Comparison of ENCODE assay signal across 17 cellular contexts in genomic region chr7:22454446-22454845, GRCh38. TPM values are rescaled to one million over a fixed set of nuclear protein-coding genes. Genes with fewer than 3 reads are reported as not detected.
A peak's percentile ranks its signal among the peaks of the same experiment; 100 is the strongest.
DNase-seq lines count a peak whose midpoint lies in the region; ATAC-seq and TF ChIP-seq lines count a peak whose summit lies in the region.
"Had no signal": no experiment of that assay in that cellular context is flagged by ENCODE, and none has a peak within 500 bp of the region (broad histone marks: within the 10 kb centered on the region; RNA-seq: fewer than 3 reads in every experiment).

No MANE protein-coding gene starts in this region.

- H3K27ac ChIP-seq in DOHH2 (ENCODE audit: low read depth, low read length) (peak overlapping the region; percentile 76), OCI-LY7 (ENCODE audit: low read depth, low read length, poor library complexity, severe bottlenecking) (no peak overlapping the region), neuronal stem cell (replicated peaks; ENCODE audit: low read length) (no peak overlapping the region)
- H3K27ac ChIP-seq: GM23248 had no signal

- H3K4me3 ChIP-seq in DOHH2 (ENCODE audit: low read length) (peak overlapping the region; percentile 73), OCI-LY7 (ENCODE audit: low read depth, low read length, poor library complexity, severe bottlenecking) (no peak overlapping the region), neuronal stem cell (ENCODE audit: low read length in 2 of 2) (no peak overlapping the region)
- H3K4me3 ChIP-seq: GM23248 had no signal

- peaks cover 7% of the 10 kb centered on the region; the same call in 1 of the 2 replicates for H3K36me3 ChIP-seq in DOHH2 (ENCODE audit: control insufficient read depth, low read length)
- peaks cover 1% of the 10 kb centered on the region; the same call in 1 of the 2 replicates for H3K36me3 ChIP-seq in OCI-LY7 (ENCODE audit: insufficient read depth, low read length)
- H3K36me3 ChIP-seq in neuronal stem cell (replicated peaks in 1 of 2; ENCODE audit: control insufficient read depth in 2 of 2, insufficient read depth in 2 of 2, low read length in 2 of 2): no peaks in the 10 kb centered on the region

- peak overlapping the region; percentile 48 for H3K23ac ChIP-seq in neuronal stem cell (ENCODE audit: low read depth, low read length, poor library complexity)

- peaks cover 9% of the 10 kb centered on the region for H3F3A ChIP-seq in DOHH2 (ENCODE audit: control insufficient read depth, insufficient read depth)

- no peak overlapping the region for H2BK5ac ChIP-seq in neuronal stem cell (ENCODE audit: low read length)

- H3K79me1 ChIP-seq in neuronal stem cell (ENCODE audit: low read depth, low read length): no peaks in the 10 kb centered on the region

- H3K36me3 Mint-ChIP-seq in T-cell: no peaks in the 10 kb centered on the region
- H3K36me3 Mint-ChIP-seq: CD4-positive, alpha-beta memory T cell had no signal

- no peak overlapping the region for H2BK15ac ChIP-seq in neuronal stem cell (ENCODE audit: low read length)

- H3K79me2 ChIP-seq in DOHH2 (ENCODE audit: control insufficient read depth, low read length) (peaks cover 7% of the 10 kb centered on the region), OCI-LY7 (ENCODE audit: insufficient read depth, low read depth, low read length) (no peaks in the 10 kb centered on the region)

- intact Hi-C loops in OCI-LY7 (cut with micrococcal nuclease; ENCODE audit: unreplicated experiment): no loop called here

- no peak overlapping the region for H2AK5ac ChIP-seq in neuronal stem cell (ENCODE audit: low read depth, low read length)

- DNase-seq in NCI-H510A treated with DMSO at 0.1 percent for 48 hours (lab: John Stamatoyannopoulos, UW) (peak; percentile 8), NCI-H510A (lab: John Stamatoyannopoulos, UW) (no peak), OCI-LY7 (ENCODE audit: low spot score) (no peak), neuronal stem cell (ENCODE audit: low spot score) (no peak), hepatic stellate cell (ENCODE audit: low spot score) (no peak), T-cell (no peak)
- DNase-seq: C1 segment of cervical spinal cord; Caco-2; CD4-positive, alpha-beta memory T cell; DMS153; DMS79 treated with DMSO at 0.1 percent for 48 hours; GM23248; H7; HCEC 1CT had no signal

- no TSS peak for BruUV-seq in OCI-LY7 (replicated peaks; lab: Mats Ljungman, UMichigan)

- ATAC-seq in HG03045 (IDR thresholded peaks at IDR 0.05; ENCODE audit: unreplicated experiment) (no peak), T-cell (replicated peaks in 1 of 4) (no peak)

- H4K8ac ChIP-seq in neuronal stem cell (ENCODE audit: low read depth, low read length): no peak overlapping the region

- H3K9me2 ChIP-seq in DOHH2 (replicated peaks; ENCODE audit: control insufficient read depth, low read length) (no peaks in the 10 kb centered on the region), OCI-LY7 (ENCODE audit: insufficient read depth, low read length) (no peaks in the 10 kb centered on the region)

- no peak overlapping the region for H4K91ac ChIP-seq in neuronal stem cell (ENCODE audit: low read depth, low read length, poor library complexity)

- peak overlapping the region; percentile 39 for H3K9ac ChIP-seq in neuronal stem cell (ENCODE audit: low read depth, low read length, poor library complexity)
- H3K9ac ChIP-seq: GM23248 had no signal

- H2BK120ac ChIP-seq in neuronal stem cell (ENCODE audit: low read depth, low read length): no peak overlapping the region

- H3K9me3 Mint-ChIP-seq in T-cell: no peaks in the 10 kb centered on the region
- H3K9me3 Mint-ChIP-seq: CD4-positive, alpha-beta memory T cell had no signal

- TF ChIP-seq CTCF in DOHH2 (IDR thresholded peaks at IDR 0.05; ENCODE audit: low read depth, low read length, poor library complexity, severe bottlenecking) (no peak), OCI-LY7 (conservative IDR thresholded peaks at IDR 0.05; ENCODE audit: low read length) (no peak)

- H4K20me1 ChIP-seq in DOHH2 (ENCODE audit: control insufficient read depth, insufficient read depth, low read depth, low read length) (no peaks in the 10 kb centered on the region), OCI-LY7 (ENCODE audit: insufficient read depth, low read length) (no peaks in the 10 kb centered on the region)

- no peaks in the 10 kb centered on the region for H3K27me3 ChIP-seq in DOHH2 (ENCODE audit: control insufficient read depth, low read length)
- H3K27me3 ChIP-seq in neuronal stem cell (ENCODE audit: control insufficient read depth in 3 of 3, insufficient read depth in 3 of 3, low read depth in 1 of 3, low read length in 3 of 3): peaks cover 0 to 2% (median 0%) of the 10 kb centered on the region in 3 experiments

- H3K4me2 ChIP-seq in DOHH2 (ENCODE audit: low read length): peak overlapping the region; percentile 87
- no peak overlapping the region; the same call in 1 of the 2 replicates for H3K4me2 ChIP-seq in OCI-LY7 (ENCODE audit: low read length)
- H3K4me2 ChIP-seq in neuronal stem cell (ENCODE audit: insufficient read depth, low read length, poor library complexity, severe bottlenecking): no peak overlapping the region

- peaks cover 8 to 10% (median 9%) of the 10 kb centered on the region in 3 donors for H3K4me1 Mint-ChIP-seq in T-cell

- H2AFZ ChIP-seq in OCI-LY7 (ENCODE audit: low read length) (peak overlapping the region; percentile 18; the same call in 1 of the 2 replicates), neuronal stem cell (ENCODE audit: low read length) (no peak overlapping the region)
- H2AFZ ChIP-seq: GM23248 had no signal

- POLR2A ChIA-PET in OCI-LY7 (lab: Charles Lee): interaction anchor here (0.6 to 1.6 kb wide), 6 partner anchors 10 to 100 kb away, joined by 3 to 8 read pairs (median 4); no protein-coding TSS in a partner anchor
- POLR2A ChIA-PET in T-cell (lab: Charles Lee): no interaction called here

- H3K14ac ChIP-seq in neuronal stem cell (ENCODE audit: low read length): no peak overlapping the region

- H3K27ac Mint-ChIP-seq in T-cell: no peak overlapping the region
- H3K27ac Mint-ChIP-seq: CD4-positive, alpha-beta memory T cell had no signal

- no CpG with 5 or more reads among the region's 3 CpGs for WGBS in neuronal stem cell (ENCODE audit: extremely low coverage in 2 of 2, insufficient read length in 2 of 2, insufficient replicate concordance in 1 of 2), 2 donors

- CTCF ChIA-PET in OCI-LY7 (lab: Charles Lee; ENCODE audit: unreplicated experiment) (interaction anchor here (1.2 kb wide), 1 partner anchor 15 kb away, joined by 3 read pairs; no protein-coding TSS in a partner anchor), T-cell (lab: Charles Lee) (no interaction called here)

- peaks cover 57% of the 10 kb centered on the region for H3K4me1 ChIP-seq in DOHH2 (ENCODE audit: control insufficient read depth, low read length)
- peaks cover 33% of the 10 kb centered on the region for H3K4me1 ChIP-seq in OCI-LY7 (ENCODE audit: insufficient read depth, low read length, poor library complexity, severe bottlenecking)
- peaks cover 0 to 5% of the 10 kb centered on the region in 2 donors for H3K4me1 ChIP-seq in neuronal stem cell (ENCODE audit: control insufficient read depth in 2 of 2, insufficient read depth in 1 of 2, low read depth in 1 of 2, low read length in 2 of 2)
- H3K4me1 ChIP-seq: Caco-2 had no signal

- H3K27me3 Mint-ChIP-seq in T-cell: peaks cover 38 to 42% of the 10 kb centered on the region in 2 donors

- H3K9me3 ChIP-seq in DOHH2 (ENCODE audit: control insufficient read depth, insufficient read depth, low read length) (no peaks in the 10 kb centered on the region), OCI-LY7 (ENCODE audit: low read length) (peaks cover 2% of the 10 kb centered on the region; the same call in 1 of the 2 replicates), neuronal stem cell (replicated peaks in 1 of 2; ENCODE audit: control insufficient read depth in 2 of 2, insufficient read depth in 1 of 2, low read depth in 1 of 2, low read length in 2 of 2) (peaks cover 0 to 1% of the 10 kb centered on the region in 2 donors)
- H3K9me3 ChIP-seq: Caco-2 had no signal

- no peak overlapping the region for H3K4me3 Mint-ChIP-seq in T-cell
- H3K4me3 Mint-ChIP-seq: CD4-positive, alpha-beta memory T cell had no signal

- no peak overlapping the region for H3K4ac ChIP-seq in neuronal stem cell (ENCODE audit: low read length)

- H3K18ac ChIP-seq in neuronal stem cell (ENCODE audit: low read length): peak overlapping the region; percentile 70

- no peak overlapping the region for H2BK12ac ChIP-seq in neuronal stem cell (ENCODE audit: low read length)

RNA-seq across cellular contexts. Expression of gene STEAP1B, which starts 45.5 kb away (rescaled TPM):
- 0.36 and 0.69 TPM in 2 replicates for total RNA-seq in OCI-LY7 (2014; rRNA removed; shearing (Covaris generic))
- 1.1 and 2.1 TPM in 2 replicates for total RNA-seq in OCI-LY7 (2022)
- 2.8 TPM for polyA plus RNA-seq in neuronal stem cell (2013, experiment 1 of 2)
- 3.0 TPM for polyA plus RNA-seq in neuronal stem cell (2013, experiment 2 of 2)
- total RNA-seq in T-cell: under 1 TPM in 4 of 5 donors, not detected in 1; 0.28 to 0.44 (median 0.31) TPM
- total RNA-seq: A172; CD4-positive, alpha-beta memory T cell had no signal
- polyA plus RNA-seq: CD4-positive, alpha-beta memory T cell had no signal
